In genomic region chr20:41276317-41276751, GRCh38 we compare ENCODE assay signal across 13 cellular contexts. TPM values are rescaled to one million over a fixed set of nuclear protein-coding genes. Genes with fewer than 3 reads are reported as not detected.
A peak's percentile ranks its signal among the peaks of the same experiment; 100 is the strongest.
DNase-seq lines count a peak whose midpoint lies in the region; ATAC-seq, FAIRE-seq and TF ChIP-seq lines count a peak whose summit lies in the region.
"Had no signal": no experiment of that assay in that cellular context is flagged by ENCODE, and none has a peak within 500 bp of the region (broad histone marks: within the 10 kb centered on the region; RNA-seq: fewer than 3 reads in every experiment).

No MANE protein-coding gene starts in this region.

- H3K27me3 ChIP-seq in CD8-positive, alpha-beta T cell (ENCODE audit: insufficient read depth, low read length), result no peaks in the 10 kb centered on the region
- H3K27me3 ChIP-seq in ascending aorta, result no peaks in the 10 kb centered on the region
- no peaks in the 10 kb centered on the region for H3K27me3 ChIP-seq in right atrium auricular region
- no peaks in the 10 kb centered on the region for H3K27me3 ChIP-seq in sigmoid colon

- H3K4me1 ChIP-seq in CD8-positive, alpha-beta T cell (ENCODE audit: insufficient read depth, low read length), result no peaks in the 10 kb centered on the region
- peaks cover 0 to 22% of the 10 kb centered on the region in 2 donors for H3K4me1 ChIP-seq in ascending aorta
- H3K4me1 ChIP-seq in right atrium auricular region, result peaks cover 0 to 47% of the 10 kb centered on the region in 2 donors
- H3K4me1 ChIP-seq in sigmoid colon, result peaks cover 0 to 21% (median 12%) of the 10 kb centered on the region in 4 donors

- peak overlapping the region; percentile 63 for H3K4me3 Mint-ChIP-seq in CD8-positive, alpha-beta T cell
- H3K4me3 Mint-ChIP-seq: activated T-helper 1 cell treated with anti-CD3 and anti-CD28 coated beads, Interleukin-12 subunit alpha, Interleukin-12 subunit beta, Interleukin-2, Interleukin-4 antibody, amounts not matched to agents 30 ng/mL and 10 ng/mL and 1 ng/mL, durations not matched to agents 14 hours and 24 hours and 36 hours had no signal

- 77 to 87% methylated on average over 9 of the region's 9 CpGs for WGBS in sigmoid colon, 2 donors

- DNase-seq in CD8-positive, alpha-beta T cell, result no peak
- DNase-seq in ascending aorta (ENCODE audit: low spot score in 2 of 2), result no peak
- no peak for DNase-seq in right atrium auricular region (ENCODE audit: low spot score)
- no peak for DNase-seq in sigmoid colon
- DNase-seq in stimulated activated naive CD4-positive, alpha-beta T cell (lab: John Stamatoyannopoulos, UW), result no peak
- no peak for DNase-seq in H54 (ENCODE audit: insufficient read length, low spot score)
- DNase-seq: AML-193, NCI-H187 had no signal

- POLR2A ChIA-PET in CD8-positive, alpha-beta T cell (lab: Charles Lee), result interaction anchor here (0.9 kb wide), 1 partner anchor 16 kb away, joined by 3 read pairs; no protein-coding TSS in a partner anchor

- H3K9me3 Mint-ChIP-seq in CD8-positive, alpha-beta T cell, result no peaks in the 10 kb centered on the region
- H3K9me3 Mint-ChIP-seq: activated T-helper 1 cell treated with anti-CD3 and anti-CD28 coated beads, Interleukin-12 subunit alpha, Interleukin-12 subunit beta, Interleukin-2, Interleukin-4 antibody, amounts not matched to agents 30 ng/mL and 10 ng/mL and 1 ng/mL, durations not matched to agents 14 hours and 24 hours and 36 hours had no signal

- H3K4me1 Mint-ChIP-seq in CD8-positive, alpha-beta T cell (ENCODE audit: low read depth), result peaks cover 10% of the 10 kb centered on the region

- no peak for TF ChIP-seq EP300 in sigmoid colon (IDR thresholded peaks at IDR 0.05)

- CTCF ChIA-PET in CD8-positive, alpha-beta T cell (lab: Charles Lee), result interaction anchor here (1.0 kb wide), 1 partner anchor 308 kb away, joined by 3 read pairs; no protein-coding TSS in a partner anchor

- H3K36me3 Mint-ChIP-seq in CD8-positive, alpha-beta T cell, result no peaks in the 10 kb centered on the region

- H3K9me3 ChIP-seq in CD8-positive, alpha-beta T cell (ENCODE audit: low read length), result no peaks in the 10 kb centered on the region
- H3K9me3 ChIP-seq in ascending aorta, result no peaks in the 10 kb centered on the region
- no peaks in the 10 kb centered on the region for H3K9me3 ChIP-seq in right atrium auricular region
- no peaks in the 10 kb centered on the region for H3K9me3 ChIP-seq in sigmoid colon

- H3K36me3 ChIP-seq in CD8-positive, alpha-beta T cell (ENCODE audit: insufficient read depth, low read length), result no peaks in the 10 kb centered on the region
- no peaks in the 10 kb centered on the region for H3K36me3 ChIP-seq in ascending aorta
- H3K36me3 ChIP-seq in right atrium auricular region, result no peaks in the 10 kb centered on the region
- H3K36me3 ChIP-seq in sigmoid colon, result no peaks in the 10 kb centered on the region

- no peak for TF ChIP-seq CTCF in CD8-positive, alpha-beta T cell (IDR thresholded peaks at IDR 0.05)
- no peak for TF ChIP-seq CTCF in ascending aorta (IDR thresholded peaks at IDR 0.05)
- no peak for TF ChIP-seq CTCF in right atrium auricular region (IDR thresholded peaks at IDR 0.05)
- TF ChIP-seq CTCF in sigmoid colon (IDR thresholded peaks at IDR 0.05), result no peak

- no peak for TF ChIP-seq POLR2A in sigmoid colon (IDR thresholded peaks at IDR 0.05)
- no peak for TF ChIP-seq POLR2A in H54 (IDR thresholded peaks at IDR 0.05; ENCODE audit: low read depth, low read length)

- H3K27me3 Mint-ChIP-seq in CD8-positive, alpha-beta T cell (ENCODE audit: low read depth), result no peaks in the 10 kb centered on the region

- FAIRE-seq in H54 (lab: Jason Lieb, UNC), result no peak
- FAIRE-seq: TTC549 had no signal

- ATAC-seq in CD8-positive, alpha-beta T cell, result no peak
- ATAC-seq in HG03565 (IDR thresholded peaks at IDR 0.05; ENCODE audit: unreplicated experiment), result no peak
- no peak for ATAC-seq in HG03045 (IDR thresholded peaks at IDR 0.05; ENCODE audit: unreplicated experiment)
- ATAC-seq: Panc1 had no signal

- H3K27ac ChIP-seq in CD8-positive, alpha-beta T cell (ENCODE audit: low read depth, low read length), result no peak overlapping the region
- peak overlapping the region; percentile 71 to 78 for H3K27ac ChIP-seq in ascending aorta
- H3K27ac ChIP-seq in right atrium auricular region, result peak overlapping the region; percentile 62 to 66
- H3K27ac ChIP-seq in sigmoid colon, result peak overlapping the region in 3 of 4 donors; percentile 7 to 59 (median 9)

- H3K4me3 ChIP-seq in CD8-positive, alpha-beta T cell (ENCODE audit: low read depth, low read length), result no peak overlapping the region
- H3K4me3 ChIP-seq in ascending aorta, result peak overlapping the region; percentile 17 to 27
- H3K4me3 ChIP-seq in right atrium auricular region, result peak overlapping the region in 1 of 2 donors; percentile 16
- no peak overlapping the region for H3K4me3 ChIP-seq in sigmoid colon

- H3K27ac Mint-ChIP-seq in CD8-positive, alpha-beta T cell, result peak overlapping the region; percentile 61
- H3K27ac Mint-ChIP-seq: activated T-helper 1 cell treated with anti-CD3 and anti-CD28 coated beads, Interleukin-12 subunit alpha, Interleukin-12 subunit beta, Interleukin-2, Interleukin-4 antibody, amounts not matched to agents 30 ng/mL and 10 ng/mL and 1 ng/mL, durations not matched to agents 14 hours and 24 hours and 36 hours had no signal

- intact Hi-C loops in CD8-positive, alpha-beta T cell (cut with DNase I, micrococcal nuclease), result no loop called here
- intact Hi-C loops in ascending aorta (cut with DNase I) (no loop called here), sigmoid colon (cut with DNase I) (no loop called here)

RNA-seq across cellular contexts. Expression of gene ZHX3, which starts 41.2 kb away (rescaled TPM):
- 1 to 10 TPM; 4.4 to 4.7 TPM for total RNA-seq in CD8-positive, alpha-beta T cell
- total RNA-seq in ascending aorta (53.3 TPM), right atrium auricular region (10 to 100 TPM; 23.8 to 25.7 TPM), sigmoid colon (10 to 100 TPM; 39.2 to 69.0 (median 51.1) TPM)
- polyA plus RNA-seq in sigmoid colon, result 10 to 100 TPM in 1 of 3 donors, 1 to 10 TPM in 2; 3.6 to 13.8 (median 4.4) TPM

Comparison
In these comparisons a context has a peak if more than half of its experiments do, and no peak if none do; other contexts are left out.
1. H3K4me3 ChIP-seq: peak in ascending aorta (2 of 2); none in CD8-positive, alpha-beta T cell (single experiment) and sigmoid colon (0 of 4).